1 cellular context compared by ENCODE assay signal in the genomic region with DNA sequence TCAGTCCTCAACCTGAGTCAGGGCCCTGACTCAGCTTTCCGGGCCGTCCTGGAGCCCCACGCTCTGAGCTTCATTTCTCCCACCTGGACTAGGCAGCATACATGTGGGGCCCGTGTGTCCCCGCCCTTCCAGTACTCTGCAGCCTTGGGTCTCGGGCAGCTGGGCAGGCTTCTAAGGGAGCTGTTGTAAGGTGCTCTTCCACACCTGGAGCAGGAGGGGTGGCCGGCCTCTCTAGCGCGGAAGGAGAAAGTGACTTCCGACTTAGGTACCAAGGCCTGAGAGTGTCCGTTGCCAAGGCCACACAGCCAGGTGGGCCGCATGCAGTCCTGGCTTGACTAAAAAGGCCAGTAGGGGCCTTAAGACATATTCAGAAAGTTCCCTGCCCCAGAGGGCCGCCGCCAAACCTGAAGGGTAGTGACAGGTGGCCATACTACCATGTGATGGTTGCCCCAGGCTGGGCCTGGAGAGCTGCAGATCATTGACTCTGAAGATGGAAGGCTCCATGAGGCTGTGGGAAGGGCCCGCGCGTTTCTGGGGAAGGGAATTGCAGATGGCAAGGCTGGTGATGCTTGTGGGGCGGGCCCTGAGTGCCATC.
TF ChIP-seq lines count a peak whose summit lies in the region.

No MANE protein-coding gene starts in this region.

TF ChIP-seq in WTC11, 78 proteins besides CTCF, POLR2A, EP300 and RAD21:
- TF ChIP-seq FOXP1 (CRISPR knock-in tag; IDR thresholded peaks at IDR 0.05; ENCODE audit: borderline replicate concordance) (no peak; the same call in 1 of the 2 replicates), TEAD4 (CRISPR knock-in tag; IDR thresholded peaks at IDR 0.05) (no peak), ATF2 (CRISPR knock-in tag; IDR thresholded peaks at IDR 0.05; ENCODE audit: borderline replicate concordance, low read depth) (no peak), SP1 (CRISPR knock-in tag; conservative IDR thresholded peaks at IDR 0.05) (no peak), USF2 (CRISPR knock-in tag; IDR thresholded peaks at IDR 0.05) (no peak), NR3C1 (CRISPR knock-in tag; conservative IDR thresholded peaks at IDR 0.05; ENCODE audit: low read depth) (no peak)
- TF ChIP-seq, protein P1, sequence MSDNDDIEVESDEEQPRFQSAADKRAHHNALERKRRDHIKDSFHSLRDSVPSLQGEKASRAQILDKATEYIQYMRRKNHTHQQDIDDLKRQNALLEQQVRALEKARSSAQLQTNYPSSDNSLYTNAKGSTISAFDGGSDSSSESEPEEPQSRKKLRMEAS (CRISPR knock-in tag; IDR thresholded peaks at IDR 0.05) = no peak
TF ChIP-seq in WTC11: peak in this region for 0.
